In the genomic region with DNA sequence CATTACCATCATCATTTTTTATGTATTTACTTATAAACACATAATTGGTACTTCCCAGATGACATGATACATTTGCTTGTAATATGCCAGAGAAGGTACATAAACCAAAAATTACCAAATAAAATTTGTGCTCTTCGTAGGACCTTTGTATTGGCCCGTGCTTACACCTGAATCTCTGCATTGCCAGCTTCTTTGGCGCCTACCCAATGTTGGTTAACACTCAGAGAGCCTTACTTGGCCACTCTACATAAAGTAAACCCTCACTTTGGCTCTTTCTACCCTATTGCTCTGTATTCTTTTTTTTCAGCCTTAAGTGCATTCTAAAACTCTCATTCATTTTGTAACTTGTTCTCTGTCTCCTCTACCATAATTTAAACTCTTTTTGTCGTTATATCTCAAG, we compare ENCODE assay signal across 19 cellular contexts.
"Had no signal": no experiment of that assay in that cellular context is flagged by ENCODE, and none has a peak within 500 bp of the region (broad histone marks: within the 10 kb centered on the region; RNA-seq: fewer than 3 reads in every experiment).

No MANE protein-coding gene starts in this region.

- DNase-seq: KBM-7, NCI-H1092, NCI-H1105 treated with DMSO at 0.1 percent for 48 hours, NCI-H1417 treated with DMSO at 0.1 percent for 48 hours, NCI-H146, NCI-H1694 treated with DMSO at 0.1 percent for 48 hours, NCI-H2107, NCI-H2227 treated with DMSO at 0.1 percent for 48 hours, NCI-H524, NCI-H526 treated with DMSO at 0.1 percent for 48 hours, NCI-H748 treated with DMSO at 0.1 percent for 48 hours, OCI-M1, PC-9, Peyer's patch, SHP77 treated with DMSO at 0.1 percent for 48 hours, SJCRH30 had no signal

- H3K4me3 ChIP-seq: PC-9, Peyer's patch, SJCRH30 had no signal

- H3K27ac ChIP-seq: HL-60, PC-9, Peyer's patch, SJCRH30 had no signal

- H2AFZ ChIP-seq: PC-9 had no signal

- H3K36me3 ChIP-seq: Peyer's patch, SJCRH30 had no signal

- H3K4me1 ChIP-seq: SJCRH30 had no signal

- H3K9me3 ChIP-seq: Peyer's patch, SJCRH30 had no signal

- H3K27me3 ChIP-seq: Peyer's patch, SJCRH30 had no signal

- H3K4me2 ChIP-seq: PC-9 had no signal

- ATAC-seq: Right ventricle myocardium inferior, SK-N-SH treated with all-trans-retinoic acid at 6 μM for 48 hours had no signal
